Comparison of ENCODE assay signal across 8 cellular contexts in the genomic region with DNA sequence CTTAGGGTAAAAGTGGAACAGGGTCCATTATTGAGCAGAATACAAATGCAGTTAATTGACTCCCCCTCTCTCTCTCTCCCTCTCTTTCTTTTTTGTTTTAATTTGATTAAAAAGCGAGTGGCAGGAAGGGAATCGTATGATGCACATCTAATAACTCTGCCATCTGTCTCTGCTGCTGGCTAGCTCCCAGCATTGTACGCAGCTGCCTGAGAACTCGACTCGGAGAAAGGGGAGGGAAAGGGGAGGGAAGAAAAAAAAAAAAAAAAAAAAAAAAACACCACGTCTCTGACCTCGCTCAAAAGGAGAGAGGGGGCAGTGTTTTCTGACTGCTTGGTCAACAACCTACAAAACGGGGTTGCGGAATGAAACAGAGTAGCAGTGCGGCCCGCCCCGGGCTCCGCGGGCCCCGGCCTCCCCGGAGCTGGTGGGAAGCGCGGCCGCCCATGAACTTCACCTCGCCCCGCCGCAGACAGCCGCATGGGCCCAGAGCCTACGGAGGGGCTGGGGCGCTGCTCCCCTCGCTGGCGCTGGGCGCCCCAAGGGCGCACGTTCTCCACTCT.
DNase-seq lines count a peak whose midpoint lies in the region; ATAC-seq and TF ChIP-seq lines count a peak whose summit lies in the region.

No MANE protein-coding gene starts in this region.

- ATAC-seq in GM21526 (IDR thresholded peaks at IDR 0.05; ENCODE audit: low FRiP score, unreplicated experiment): peak; percentile 57
- ATAC-seq in PC-3: peak; percentile 67
- ATAC-seq in stimulated activated effector memory CD8-positive, alpha-beta T cell treated with anti-CD3 and anti-CD28 coated beads, Interleukin-12 subunit alpha, Interleukin-12 subunit beta, amount 100 ng/mL, for 72 hours: peak; percentile 52

- H3K27ac ChIP-seq in HUES48 (ENCODE audit: low read depth, low read length) (peak overlapping the region; percentile 86), PC-3 (ENCODE audit: low read length) (peak overlapping the region; percentile 8)

- no peak; the same call in 1 of the 2 replicates for TF ChIP-seq CTCF in PC-3 (conservative IDR thresholded peaks at IDR 0.05; ENCODE audit: low read depth, low read length)

- H3K9me3 Mint-ChIP-seq in dendritic cell treated with granulocyte-macrophage colony-stimulating factor and Interleukin-4, amounts not matched to agents 40 ng/mL and 50 ng/mL, for 4 days: no peaks in the 10 kb centered on the region
- H3K9me3 Mint-ChIP-seq in stimulated activated effector memory CD8-positive, alpha-beta T cell treated with anti-CD3 and anti-CD28 coated beads, Interleukin-12 subunit alpha, Interleukin-12 subunit beta, amount 100 ng/mL, for 72 hours: peaks cover 3% of the 10 kb centered on the region
- H3K9me3 Mint-ChIP-seq in activated CD4-positive, alpha-beta memory T cell treated with anti-CD3 and anti-CD28 coated beads for 36 hours: no peaks in the 10 kb centered on the region

- H3K4me1 Mint-ChIP-seq in dendritic cell treated with granulocyte-macrophage colony-stimulating factor and Interleukin-4, amounts not matched to agents 40 ng/mL and 50 ng/mL, for 4 days (ENCODE audit: low read depth): peaks cover 23% of the 10 kb centered on the region
- H3K4me1 Mint-ChIP-seq in stimulated activated effector memory CD8-positive, alpha-beta T cell treated with anti-CD3 and anti-CD28 coated beads, Interleukin-12 subunit alpha, Interleukin-12 subunit beta, amount 100 ng/mL, for 72 hours: peaks cover 5% of the 10 kb centered on the region
- peaks cover 4% of the 10 kb centered on the region for H3K4me1 Mint-ChIP-seq in activated CD4-positive, alpha-beta memory T cell treated with anti-CD3 and anti-CD28 coated beads for 36 hours (ENCODE audit: low read depth)

- H3F3A ChIP-seq in PC-3 (ENCODE audit: low read length, unreplicated experiment): no peaks in the 10 kb centered on the region

- H3K4me3 ChIP-seq in HUES48 (ENCODE audit: low read depth, low read length) (peak overlapping the region; percentile 81), PC-3 (ENCODE audit: low read length) (peak overlapping the region; percentile 73)

- intact Hi-C loops in PC-3 (cut with micrococcal nuclease): loop anchor here (5.0 to 10.0 kb wide), 2 partner anchors 227 to 320 kb away; no protein-coding TSS in a partner anchor
- intact Hi-C loops in dendritic cell treated with granulocyte-macrophage colony-stimulating factor and Interleukin-4, amounts not matched to agents 40 ng/mL and 50 ng/mL, for 4 days (cut with micrococcal nuclease): loop anchor here (2.0 kb wide), 1 partner anchor 267 kb away; a partner anchor contains a TSS
- intact Hi-C loops in activated CD4-positive, alpha-beta memory T cell treated with anti-CD3 and anti-CD28 coated beads for 36 hours (cut with micrococcal nuclease): no loop called here

- H3K27ac Mint-ChIP-seq in dendritic cell treated with granulocyte-macrophage colony-stimulating factor and Interleukin-4, amounts not matched to agents 40 ng/mL and 50 ng/mL, for 4 days: peak overlapping the region; percentile 83
- no peak overlapping the region for H3K27ac Mint-ChIP-seq in stimulated activated effector memory CD8-positive, alpha-beta T cell treated with anti-CD3 and anti-CD28 coated beads, Interleukin-12 subunit alpha, Interleukin-12 subunit beta, amount 100 ng/mL, for 72 hours
- no peak overlapping the region for H3K27ac Mint-ChIP-seq in activated CD4-positive, alpha-beta memory T cell treated with anti-CD3 and anti-CD28 coated beads for 36 hours

- POLR2A ChIA-PET in PC-3 (lab: Charles Lee; ENCODE audit: unreplicated experiment): interaction anchor here (0.5 to 0.6 kb wide), 2 partner anchors 373 to 454 kb away, joined by 4 to 6 read pairs; no protein-coding TSS in a partner anchor
- POLR2A ChIA-PET in activated CD4-positive, alpha-beta memory T cell treated with anti-CD3 and anti-CD28 coated beads for 36 hours (lab: Charles Lee): no interaction called here

- BruUV-seq in PC-3 (replicated peaks; lab: Mats Ljungman, UMichigan): no TSS peak

- H3K9me2 ChIP-seq in PC-3 (replicated peaks; ENCODE audit: low read length): no peaks in the 10 kb centered on the region

- H3K27me3 ChIP-seq in HUES48 (ENCODE audit: control insufficient read depth, insufficient read depth, low read length) (no peaks in the 10 kb centered on the region), PC-3 (ENCODE audit: low read length) (no peaks in the 10 kb centered on the region)

- peak; percentile 91 for DNase-seq in GF-D8 (lab: John Stamatoyannopoulos, UW)
- peak; percentile 81 for DNase-seq in PC-3
- peak; percentile 76 for DNase-seq in kidney tubule cell (ENCODE audit: low spot score)
- DNase-seq in stimulated activated effector memory CD8-positive, alpha-beta T cell treated with anti-CD3 and anti-CD28 coated beads, Interleukin-12 subunit alpha, Interleukin-12 subunit beta, amount 100 ng/mL, for 72 hours (ENCODE audit: low spot score in 2 of 2): no peak
- DNase-seq in activated CD4-positive, alpha-beta memory T cell treated with anti-CD3 and anti-CD28 coated beads for 36 hours: no peak

- H4K20me1 ChIP-seq in PC-3 (ENCODE audit: low read length): no peaks in the 10 kb centered on the region

- peak overlapping the region; percentile 84 for H2AFZ ChIP-seq in PC-3 (ENCODE audit: low read length)

- H3K4me3 Mint-ChIP-seq in dendritic cell treated with granulocyte-macrophage colony-stimulating factor and Interleukin-4, amounts not matched to agents 40 ng/mL and 50 ng/mL, for 4 days: peak overlapping the region; percentile 94
- H3K4me3 Mint-ChIP-seq in stimulated activated effector memory CD8-positive, alpha-beta T cell treated with anti-CD3 and anti-CD28 coated beads, Interleukin-12 subunit alpha, Interleukin-12 subunit beta, amount 100 ng/mL, for 72 hours: peak overlapping the region; percentile 36
- H3K4me3 Mint-ChIP-seq in activated CD4-positive, alpha-beta memory T cell treated with anti-CD3 and anti-CD28 coated beads for 36 hours: no peak overlapping the region

- no peaks in the 10 kb centered on the region for H3K27me3 Mint-ChIP-seq in dendritic cell treated with granulocyte-macrophage colony-stimulating factor and Interleukin-4, amounts not matched to agents 40 ng/mL and 50 ng/mL, for 4 days
- peaks cover 35% of the 10 kb centered on the region for H3K27me3 Mint-ChIP-seq in activated CD4-positive, alpha-beta memory T cell treated with anti-CD3 and anti-CD28 coated beads for 36 hours

- H3K9me3 ChIP-seq in HUES48 (ENCODE audit: control insufficient read depth, insufficient read depth, low read length) (no peaks in the 10 kb centered on the region), PC-3 (ENCODE audit: low read length) (no peaks in the 10 kb centered on the region)

- no peaks in the 10 kb centered on the region for H3K79me2 ChIP-seq in PC-3 (ENCODE audit: low read length)

- peaks cover 23% of the 10 kb centered on the region for H3K36me3 Mint-ChIP-seq in dendritic cell treated with granulocyte-macrophage colony-stimulating factor and Interleukin-4, amounts not matched to agents 40 ng/mL and 50 ng/mL, for 4 days (ENCODE audit: low read depth)
- no peaks in the 10 kb centered on the region for H3K36me3 Mint-ChIP-seq in stimulated activated effector memory CD8-positive, alpha-beta T cell treated with anti-CD3 and anti-CD28 coated beads, Interleukin-12 subunit alpha, Interleukin-12 subunit beta, amount 100 ng/mL, for 72 hours
- no peaks in the 10 kb centered on the region for H3K36me3 Mint-ChIP-seq in activated CD4-positive, alpha-beta memory T cell treated with anti-CD3 and anti-CD28 coated beads for 36 hours

- H3K9ac ChIP-seq in HUES48 (ENCODE audit: low read depth, low read length) (0 out of 2 replicates have a peak overlapping the region, but pooled peaks have one; percentile 26), PC-3 (ENCODE audit: low read length) (peak overlapping the region; percentile 70)

- CTCF ChIA-PET in PC-3 (lab: Charles Lee): interaction anchor here (0.7 to 1.9 kb wide), 2 partner anchors 88 to 208 kb away, joined by 10 to 23 read pairs; no protein-coding TSS in a partner anchor
- CTCF ChIA-PET in activated CD4-positive, alpha-beta memory T cell treated with anti-CD3 and anti-CD28 coated beads for 36 hours (lab: Charles Lee): no interaction called here

- H3K36me3 ChIP-seq in HUES48 (ENCODE audit: control insufficient read depth, insufficient read depth, low read length) (no peaks in the 10 kb centered on the region), PC-3 (ENCODE audit: low read depth, low read length) (no peaks in the 10 kb centered on the region)

- peak overlapping the region; percentile 81 for H3K4me2 ChIP-seq in PC-3 (ENCODE audit: low read length)

- H3K4me1 ChIP-seq in HUES48 (ENCODE audit: control insufficient read depth, insufficient read depth, low read length): peaks cover 48% of the 10 kb centered on the region
- H3K4me1 ChIP-seq in PC-3 (ENCODE audit: insufficient read depth, low read length): peaks cover 4% of the 10 kb centered on the region; the same call in 1 of the 2 replicates

Comparison
In these comparisons a context has a peak if more than half of its experiments do, and no peak if none do; other contexts are left out.
1. DNase-seq: peak in GF-D8 (single experiment), PC-3 (single experiment) and kidney tubule cell (single experiment); none in stimulated activated effector memory CD8-positive, alpha-beta T cell treated with anti-CD3 and anti-CD28 coated beads, Interleukin-12 subunit alpha, Interleukin-12 subunit beta, amount 100 ng/mL, for 72 hours (0 of 2) and activated CD4-positive, alpha-beta memory T cell treated with anti-CD3 and anti-CD28 coated beads for 36 hours (single experiment).
2. Peak in every context shown above with its lines, with median percentiles within 50 percentile points of each other: ATAC-seq.